In the genomic region with DNA sequence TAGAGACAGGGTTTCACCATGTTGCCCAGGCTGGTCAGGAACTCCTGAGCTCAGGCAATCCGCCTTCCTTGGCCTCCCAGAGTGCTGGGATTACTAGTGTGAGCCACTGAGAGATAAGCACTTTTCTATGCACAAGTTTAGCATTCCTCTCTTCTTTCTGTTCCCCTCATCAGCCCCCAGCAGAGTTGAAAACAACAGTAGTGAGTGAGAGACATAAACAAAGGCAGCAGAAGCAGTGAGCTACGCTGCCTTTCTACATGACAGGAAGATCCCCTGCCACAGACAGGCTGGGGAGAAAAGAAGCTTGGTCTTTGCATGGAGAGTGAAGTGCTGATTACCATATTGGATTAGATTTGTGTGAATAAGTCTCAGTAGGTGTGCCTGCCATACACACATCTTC, we compare ENCODE assay signal across 30 cellular contexts.
"Had no signal": no experiment of that assay in that cellular context is flagged by ENCODE, and none has a peak within 500 bp of the region (broad histone marks: within the 10 kb centered on the region; RNA-seq: fewer than 3 reads in every experiment).

No MANE protein-coding gene starts in this region.

- H3K27me3 ChIP-seq: brain microvascular endothelial cell, esophagus muscularis mucosa, foreskin keratinocyte, sigmoid colon, uterus had no signal

- DNase-seq: activated CD4-positive, alpha-beta memory T cell treated with anti-CD3 and anti-CD28 coated beads, Interleukin-2, amount 10 ng/mL, durations not matched to agents 7 days and 5 days; activated CD4-positive, alpha-beta T cell treated with anti-CD3 and anti-CD28 coated beads, Interleukin-2, amount 10 ng/mL, durations not matched to agents 24 days and 14 days; activated CD4-positive, CD25-positive, alpha-beta regulatory T cell treated with anti-CD3 and anti-CD28 coated beads, Interleukin-2, amount 50 U/mL, for 72 hours; activated CD8-positive, alpha-beta memory T cell treated with anti-CD3 and anti-CD28 coated beads, Interleukin-2, amount 50 U/mL, for 48 hours; activated gamma-delta T cell treated with Interleukin-2 at 50 U/mL for 16 hours; activated naive CD4-positive, alpha-beta T cell treated with anti-CD3 and anti-CD28 coated beads, Interleukin-2, amount 50 U/mL, for 16 hours; activated T-cell treated with anti-CD3 and anti-CD28 coated beads, Interleukin-2, amount 50 U/mL, for 24 hours; amniotic stem cell; brain microvascular endothelial cell; cortex of kidney; foreskin keratinocyte; heart left ventricle; hypothalamus; left cardiac atrium; left ventricle myocardium superior; naive thymus-derived CD8-positive, alpha-beta T cell; occipital lobe; psoas muscle; sigmoid colon; small intestine; stimulated activated CD4-positive, alpha-beta T cell treated with anti-CD3 and anti-CD28 coated beads, Interleukin-4, amount 100 ng/mL, for 24 hours; stimulated activated naive CD8-positive, alpha-beta T cell treated with anti-CD3 and anti-CD28 coated beads, Interleukin-15, amount 100 ng/mL, for 72 hours; substantia nigra; uterus had no signal

- H3K4me3 ChIP-seq: esophagus muscularis mucosa, heart left ventricle, psoas muscle, sigmoid colon, uterus had no signal

- H3K36me3 Mint-ChIP-seq: naive thymus-derived CD8-positive, alpha-beta T cell; stimulated activated effector memory CD8-positive, alpha-beta T cell treated with anti-CD3 and anti-CD28 coated beads, Interleukin-12 subunit alpha, Interleukin-12 subunit beta, amount 100 ng/mL, for 72 hours; type B pancreatic cell had no signal

- H3K4me1 ChIP-seq: esophagus muscularis mucosa, foreskin keratinocyte, heart left ventricle, parathyroid adenoma, psoas muscle, sigmoid colon, uterus had no signal

- H3K27me3 Mint-ChIP-seq: activated CD4-positive, alpha-beta memory T cell treated with anti-CD3 and anti-CD28 coated beads, Interleukin-2, amount 10 ng/mL, durations not matched to agents 7 days and 5 days; activated CD4-positive, alpha-beta T cell treated with anti-CD3 and anti-CD28 coated beads, Interleukin-2, amount 10 ng/mL, durations not matched to agents 24 days and 14 days; activated T-cell treated with anti-CD3 and anti-CD28 coated beads, Interleukin-2, amount 50 U/mL, for 24 hours; stimulated activated naive CD8-positive, alpha-beta T cell treated with anti-CD3 and anti-CD28 coated beads, Interleukin-15, amount 100 ng/mL, for 72 hours had no signal

- H3K27ac Mint-ChIP-seq: activated CD4-positive, alpha-beta memory T cell treated with anti-CD3 and anti-CD28 coated beads, Interleukin-2, amount 10 ng/mL, durations not matched to agents 7 days and 5 days; activated CD4-positive, alpha-beta T cell treated with anti-CD3 and anti-CD28 coated beads, Interleukin-2, amount 10 ng/mL, durations not matched to agents 24 days and 14 days; activated T-cell treated with anti-CD3 and anti-CD28 coated beads, Interleukin-2, amount 50 U/mL, for 24 hours; naive thymus-derived CD8-positive, alpha-beta T cell; stimulated activated effector memory CD8-positive, alpha-beta T cell treated with anti-CD3 and anti-CD28 coated beads, Interleukin-12 subunit alpha, Interleukin-12 subunit beta, amount 100 ng/mL, for 72 hours; stimulated activated naive CD8-positive, alpha-beta T cell treated with anti-CD3 and anti-CD28 coated beads, Interleukin-15, amount 100 ng/mL, for 72 hours; type B pancreatic cell had no signal

- H3K4me3 Mint-ChIP-seq: activated CD4-positive, alpha-beta memory T cell treated with anti-CD3 and anti-CD28 coated beads, Interleukin-2, amount 10 ng/mL, durations not matched to agents 7 days and 5 days; activated CD4-positive, alpha-beta T cell treated with anti-CD3 and anti-CD28 coated beads, Interleukin-2, amount 10 ng/mL, durations not matched to agents 24 days and 14 days; activated T-cell treated with anti-CD3 and anti-CD28 coated beads, Interleukin-2, amount 50 U/mL, for 24 hours; naive thymus-derived CD8-positive, alpha-beta T cell; neural crest cell; stimulated activated effector memory CD8-positive, alpha-beta T cell treated with anti-CD3 and anti-CD28 coated beads, Interleukin-12 subunit alpha, Interleukin-12 subunit beta, amount 100 ng/mL, for 72 hours; stimulated activated naive CD8-positive, alpha-beta T cell treated with anti-CD3 and anti-CD28 coated beads, Interleukin-15, amount 100 ng/mL, for 72 hours; type B pancreatic cell had no signal

- H3K9me3 Mint-ChIP-seq: activated T-cell treated with anti-CD3 and anti-CD28 coated beads, Interleukin-2, amount 50 U/mL, for 24 hours had no signal

- H3K27ac ChIP-seq: brain microvascular endothelial cell, esophagus muscularis mucosa, foreskin keratinocyte, heart left ventricle, parathyroid adenoma, psoas muscle, sigmoid colon, uterus, VCaP had no signal

- H3K9me3 ChIP-seq: esophagus muscularis mucosa, heart left ventricle, psoas muscle, sigmoid colon, uterus had no signal

- H2AFZ ChIP-seq: parathyroid adenoma had no signal

- ATAC-seq: foreskin keratinocyte; heart left ventricle; left cardiac atrium; left ventricle myocardium superior; naive thymus-derived CD8-positive, alpha-beta T cell; psoas muscle; stimulated activated effector memory CD8-positive, alpha-beta T cell treated with anti-CD3 and anti-CD28 coated beads, Interleukin-12 subunit alpha, Interleukin-12 subunit beta, amount 100 ng/mL, for 72 hours; stimulated activated naive CD8-positive, alpha-beta T cell treated with anti-CD3 and anti-CD28 coated beads, Interleukin-15, amount 100 ng/mL, for 72 hours had no signal

- H3K9ac ChIP-seq: parathyroid adenoma had no signal

- H3K4me1 Mint-ChIP-seq: activated CD4-positive, alpha-beta memory T cell treated with anti-CD3 and anti-CD28 coated beads, Interleukin-2, amount 10 ng/mL, durations not matched to agents 7 days and 5 days; activated CD4-positive, alpha-beta T cell treated with anti-CD3 and anti-CD28 coated beads, Interleukin-2, amount 10 ng/mL, durations not matched to agents 24 days and 14 days; naive thymus-derived CD8-positive, alpha-beta T cell; stimulated activated effector memory CD8-positive, alpha-beta T cell treated with anti-CD3 and anti-CD28 coated beads, Interleukin-12 subunit alpha, Interleukin-12 subunit beta, amount 100 ng/mL, for 72 hours; stimulated activated naive CD8-positive, alpha-beta T cell treated with anti-CD3 and anti-CD28 coated beads, Interleukin-15, amount 100 ng/mL, for 72 hours had no signal

- H3K36me3 ChIP-seq: brain microvascular endothelial cell, esophagus muscularis mucosa, heart left ventricle, sigmoid colon, uterus had no signal

- H3K79me2 ChIP-seq: parathyroid adenoma had no signal
